ENCODE assay signal across 1 cellular context in genomic region chr6:154995241-154996162, GRCh38.
A peak's percentile ranks its signal among the peaks of the same experiment; 100 is the strongest.
TF ChIP-seq lines count a peak whose summit lies in the region.

TIAM2 (plus strand) TSS chr6:154995315; CDS start chr6:155129224, 133,909 bp downstream.

TF ChIP-seq in HepG2, 621 proteins besides CTCF, POLR2A, EP300 and RAD21 (continued from another document and continues in another):
- TF ChIP-seq RFX5 (IDR thresholded peaks at IDR 0.05; ENCODE audit: low read depth, low read length): no peak
- no peak for TF ChIP-seq MXD4 (CRISPR knock-in tag; IDR thresholded peaks at IDR 0.05)
- 0 out of 2 replicates have a peak, but pooled peaks have one; percentile 34 for TF ChIP-seq ZNF263 (CRISPR knock-in tag; IDR thresholded peaks at IDR 0.05)
- peak; percentile 50; the same call in 1 of the 2 replicates for TF ChIP-seq IRF9 (CRISPR knock-in tag; IDR thresholded peaks at IDR 0.05; ENCODE audit: borderline replicate concordance)
- TF ChIP-seq ZNF800 (CRISPR knock-in tag; IDR thresholded peaks at IDR 0.05): peak; percentile 99
- no peak for TF ChIP-seq HMG20A (CRISPR knock-in tag; IDR thresholded peaks at IDR 0.05; ENCODE audit: borderline replicate concordance)
- no peak for TF ChIP-seq SNAPC2 (CRISPR knock-in tag; IDR thresholded peaks at IDR 0.05)
- no peak for TF ChIP-seq THRA (CRISPR knock-in tag; IDR thresholded peaks at IDR 0.05; ENCODE audit: borderline replicate concordance)
- TF ChIP-seq MLXIP (CRISPR knock-in tag; IDR thresholded peaks at IDR 0.05; ENCODE audit: borderline replicate concordance): no peak
- TF ChIP-seq NFE2L2 (IDR thresholded peaks at IDR 0.05; ENCODE audit: low read length): no peak
- TF ChIP-seq GLI4 (CRISPR knock-in tag; IDR thresholded peaks at IDR 0.05; ENCODE audit: borderline replicate concordance): no peak
- TF ChIP-seq MTERF4 (CRISPR knock-in tag; IDR thresholded peaks at IDR 0.05): no peak
- TF ChIP-seq NFE2L1 (CRISPR knock-in tag; IDR thresholded peaks at IDR 0.05; ENCODE audit: borderline replicate concordance): no peak
- TF ChIP-seq SKIL (CRISPR knock-in tag; IDR thresholded peaks at IDR 0.05; ENCODE audit: borderline replicate concordance): no peak
- no peak for TF ChIP-seq SRF (IDR thresholded peaks at IDR 0.05; ENCODE audit: low read depth, low read length)
- no peak for TF ChIP-seq SMARCC2 (IDR thresholded peaks at IDR 0.05)
- TF ChIP-seq KLF11 (CRISPR knock-in tag; IDR thresholded peaks at IDR 0.05): no peak
- no peak for TF ChIP-seq MED13 (CRISPR knock-in tag; IDR thresholded peaks at IDR 0.05)
- no peak; the same call in 1 of the 2 replicates for TF ChIP-seq SALL1 (CRISPR knock-in tag; IDR thresholded peaks at IDR 0.05)
- TF ChIP-seq CENPBD1 (CRISPR knock-in tag; IDR thresholded peaks at IDR 0.05; ENCODE audit: borderline replicate concordance, low read depth): no peak
- peak; percentile 48 for TF ChIP-seq HNRNPK (IDR thresholded peaks at IDR 0.05; ENCODE audit: low read depth, low read length, poor library complexity, severe bottlenecking)
- TF ChIP-seq ZNF251 (CRISPR knock-in tag; IDR thresholded peaks at IDR 0.05): 0 out of 2 replicates have a peak, but pooled peaks have one; percentile 42
- no peak for TF ChIP-seq PRDM10 (CRISPR knock-in tag; IDR thresholded peaks at IDR 0.05; ENCODE audit: low read depth)
- no peak for TF ChIP-seq ZNF644 (CRISPR knock-in tag; IDR thresholded peaks at IDR 0.05; ENCODE audit: low read depth)
- no peak for TF ChIP-seq DMTF1 (CRISPR knock-in tag; IDR thresholded peaks at IDR 0.05)
- 0 out of 2 replicates have a peak, but pooled peaks have one; percentile 44 for TF ChIP-seq ZFAT (CRISPR knock-in tag; conservative IDR thresholded peaks at IDR 0.05)
- TF ChIP-seq ZKSCAN8 (CRISPR knock-in tag; IDR thresholded peaks at IDR 0.05; ENCODE audit: borderline replicate concordance): no peak
- no peak for TF ChIP-seq PAX8 (CRISPR knock-in tag; IDR thresholded peaks at IDR 0.05; ENCODE audit: borderline replicate concordance)
- TF ChIP-seq YY1 (IDR thresholded peaks at IDR 0.05; ENCODE audit: insufficient read depth, insufficient replicate concordance, low read depth, low read length): no peak
- TF ChIP-seq RCOR2 (CRISPR knock-in tag; IDR thresholded peaks at IDR 0.05): no peak
- no peak for TF ChIP-seq CEBPB (IDR thresholded peaks at IDR 0.05; ENCODE audit: borderline replicate concordance, low read depth, low read length)
- TF ChIP-seq MED8 (CRISPR knock-in tag; IDR thresholded peaks at IDR 0.05; ENCODE audit: insufficient replicate concordance): no peak
- TF ChIP-seq GMEB2 (CRISPR knock-in tag; IDR thresholded peaks at IDR 0.05; ENCODE audit: low read depth): no peak
- TF ChIP-seq ZNF558 (CRISPR knock-in tag; IDR thresholded peaks at IDR 0.05; ENCODE audit: borderline replicate concordance): no peak
- TF ChIP-seq TGIF2 (CRISPR knock-in tag; IDR thresholded peaks at IDR 0.05): no peak
- no peak for TF ChIP-seq ZNF761 (CRISPR knock-in tag; conservative IDR thresholded peaks at IDR 0.05)
- no peak for TF ChIP-seq TEF (CRISPR knock-in tag; IDR thresholded peaks at IDR 0.05)
- TF ChIP-seq PAWR (CRISPR knock-in tag; IDR thresholded peaks at IDR 0.05; ENCODE audit: borderline replicate concordance): no peak
- TF ChIP-seq SALL2 (CRISPR knock-in tag; IDR thresholded peaks at IDR 0.05): no peak; the same call in 1 of the 2 replicates
- TF ChIP-seq HNRNPH1 (optimal IDR thresholded peaks at IDR 0.05; ENCODE audit: low read depth, low read length): no peak
- 0 out of 2 replicates have a peak, but pooled peaks have one; percentile 29 for TF ChIP-seq MEF2D (CRISPR knock-in tag; IDR thresholded peaks at IDR 0.05)
- TF ChIP-seq DNMT1 (CRISPR knock-in tag; IDR thresholded peaks at IDR 0.05): 0 out of 2 replicates have a peak, but pooled peaks have one; percentile 67
- TF ChIP-seq TCF7 (IDR thresholded peaks at IDR 0.05; ENCODE audit: low read depth): no peak
- no peak for TF ChIP-seq PAF1 (CRISPR knock-in tag; IDR thresholded peaks at IDR 0.05)
- TF ChIP-seq SYNCRIP (IDR thresholded peaks at IDR 0.05; ENCODE audit: insufficient read depth, low read depth, low read length): no peak
